In the genomic region with DNA sequence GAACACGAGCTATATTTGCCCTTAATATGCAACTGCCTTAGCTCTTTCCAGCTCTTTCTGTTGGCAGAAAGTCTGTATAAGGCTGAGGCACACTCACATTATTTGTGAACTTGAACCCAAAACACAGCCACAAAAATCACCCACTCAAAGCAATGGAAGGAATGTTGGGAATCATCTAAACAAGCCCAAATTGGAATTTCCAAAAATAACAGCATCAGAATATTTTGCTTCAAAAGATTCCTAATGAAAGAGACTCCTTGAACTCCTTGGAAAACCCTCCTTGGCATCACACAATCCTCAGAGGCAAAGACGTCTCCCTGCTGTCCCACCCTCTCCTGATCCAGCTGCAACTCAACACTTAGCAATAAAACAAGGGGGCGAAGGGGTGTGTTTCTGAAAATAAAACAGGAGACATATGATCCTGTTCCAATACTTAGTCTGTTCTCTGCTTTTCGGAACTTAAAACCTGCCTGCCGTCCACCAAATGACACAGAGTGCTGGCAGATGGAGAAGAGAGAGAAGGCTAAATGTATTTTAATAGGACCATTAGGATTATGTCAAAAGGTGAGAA, we compare ENCODE assay signal across 20 cellular contexts.
A peak's percentile ranks its signal among the peaks of the same experiment; 100 is the strongest.
DNase-seq lines count a peak whose midpoint lies in the region; ATAC-seq and TF ChIP-seq lines count a peak whose summit lies in the region.
"Had no signal": no experiment of that assay in that cellular context is flagged by ENCODE, and none has a peak within 500 bp of the region (broad histone marks: within the 10 kb centered on the region; RNA-seq: fewer than 3 reads in every experiment).

No MANE protein-coding gene starts in this region.

- H2AK5ac ChIP-seq in neuronal stem cell (ENCODE audit: low read depth, low read length): no peak overlapping the region

- H3K79me1 ChIP-seq in neuronal stem cell (ENCODE audit: low read depth, low read length): no peaks in the 10 kb centered on the region

- WGBS in GM23248 (ENCODE audit: low coverage in 1 of 2, low lambda C conversion rate in 2 of 2, missing lambda C conversion rate in 2 of 2), 2 experiments: 22 to 31% methylated on average over 5 of the region's 5 CpGs
- no CpG with 5 or more reads among the region's 5 CpGs for WGBS in neuronal stem cell (ENCODE audit: extremely low coverage in 2 of 2, insufficient read length in 2 of 2, insufficient replicate concordance in 1 of 2), 2 donors

- peaks cover 19% of the 10 kb centered on the region for H3K4me1 ChIP-seq in GM23248 (ENCODE audit: insufficient read depth)
- peaks cover 31 to 36% of the 10 kb centered on the region in 2 donors for H3K4me1 ChIP-seq in neuronal stem cell (ENCODE audit: control insufficient read depth in 2 of 2, insufficient read depth in 1 of 2, low read depth in 1 of 2, low read length in 2 of 2)

- H3K4ac ChIP-seq in neuronal stem cell (ENCODE audit: low read length): no peak overlapping the region

- no peaks in the 10 kb centered on the region for H3K9me2 ChIP-seq in GM23248 (ENCODE audit: insufficient read depth)
- H3K9me2 ChIP-seq: SK-N-SH had no signal

- no peaks in the 10 kb centered on the region for H3K27me3 ChIP-seq in GM23248 (replicated peaks; ENCODE audit: insufficient read depth)
- H3K27me3 ChIP-seq in neuronal stem cell (ENCODE audit: control insufficient read depth in 3 of 3, insufficient read depth in 3 of 3, low read depth in 1 of 3, low read length in 3 of 3): no peaks in the 10 kb centered on the region
- H3K27me3 ChIP-seq in brain microvascular endothelial cell (replicated peaks): no peaks in the 10 kb centered on the region
- H3K27me3 ChIP-seq: upper lobe of right lung had no signal

- H2BK5ac ChIP-seq in neuronal stem cell (ENCODE audit: low read length): no peak overlapping the region

- no peak for TF ChIP-seq CTCF in coronary artery (IDR thresholded peaks at IDR 0.05)
- TF ChIP-seq CTCF in brain microvascular endothelial cell (IDR thresholded peaks at IDR 0.05; ENCODE audit: low read depth, low read length, missing control alignments): no peak

- peak; percentile 12 for DNase-seq in GM23248
- DNase-seq in NCI-H2171 treated with DMSO at 0.1 percent for 48 hours (lab: John Stamatoyannopoulos, UW): peak; percentile 96
- DNase-seq in coronary artery (ENCODE audit: low spot score): no peak
- no peak for DNase-seq in neuronal stem cell (ENCODE audit: low spot score)
- DNase-seq in brain microvascular endothelial cell: no peak
- DNase-seq in stimulated activated CD4-positive, alpha-beta T cell treated with anti-CD3 and anti-CD28 coated beads, Interleukin-2, amount 100 ng/mL, for 24 hours: no peak
- DNase-seq in Right ventricle myocardium superior: no peak
- DNase-seq: activated B cell treated with CpG ODN at 0.5 μM for 24 hours; activated CD8-positive, alpha-beta T cell treated with anti-CD3 and anti-CD28 coated beads, Interleukin-2, amount 10 ng/mL, durations not matched to agents 7 days and 5 days; activated naive CD4-positive, alpha-beta T cell treated with anti-CD3 and anti-CD28 coated beads, Interleukin-2, amount 50 U/mL, for 16 hours; activated T-cell treated with anti-CD3 and anti-CD28 coated beads, Interleukin-2, amount 50 U/mL, for 1 hour; aorta; DND-41; erythroblast; Kasumi-1; left ventricle myocardium superior; NCI-H1048; SK-N-SH; upper lobe of right lung had no signal

- in situ Hi-C loops in GM23248 (cut with MboI) (no loop called here), brain microvascular endothelial cell (cut with HindIII; ENCODE audit: low pct_ligation_motif_present, low sequenced_read_pairs) (no loop called here)

- H3K4me3 ChIP-seq in GM23248: no peak overlapping the region
- peak overlapping the region; percentile 9 for H3K4me3 ChIP-seq in coronary artery
- peak overlapping the region in 1 of 2 donors; percentile 4 for H3K4me3 ChIP-seq in neuronal stem cell (ENCODE audit: low read length in 2 of 2)
- no peak overlapping the region for H3K4me3 ChIP-seq in brain microvascular endothelial cell (ENCODE audit: low read depth, low read length)
- H3K4me3 ChIP-seq: upper lobe of right lung had no signal

- H3K9ac ChIP-seq in GM23248 (no peak overlapping the region), neuronal stem cell (ENCODE audit: low read depth, low read length, poor library complexity) (no peak overlapping the region)
- H3K9ac ChIP-seq: SK-N-SH had no signal

- no peak overlapping the region for H2BK120ac ChIP-seq in neuronal stem cell (ENCODE audit: low read depth, low read length)

- no peaks in the 10 kb centered on the region for H4K20me1 ChIP-seq in GM23248 (ENCODE audit: insufficient read depth)

- no peak overlapping the region for H4K91ac ChIP-seq in neuronal stem cell (ENCODE audit: low read depth, low read length, poor library complexity)

- H2BK15ac ChIP-seq in neuronal stem cell (ENCODE audit: low read length): no peak overlapping the region

- no peak overlapping the region for H3K14ac ChIP-seq in neuronal stem cell (ENCODE audit: low read length)

- H2BK12ac ChIP-seq in neuronal stem cell (ENCODE audit: low read length): no peak overlapping the region

- H3K79me2 ChIP-seq in GM23248 (ENCODE audit: insufficient read depth): no peaks in the 10 kb centered on the region

- H4K8ac ChIP-seq in neuronal stem cell (ENCODE audit: low read depth, low read length): no peak overlapping the region

- H3K18ac ChIP-seq in neuronal stem cell (ENCODE audit: low read length): no peak overlapping the region

- no peak overlapping the region for H3K23ac ChIP-seq in neuronal stem cell (ENCODE audit: low read depth, low read length, poor library complexity)

- H3K9me3 ChIP-seq in GM23248 (ENCODE audit: low read depth): no peaks in the 10 kb centered on the region
- H3K9me3 ChIP-seq in neuronal stem cell (replicated peaks in 1 of 2; ENCODE audit: control insufficient read depth in 2 of 2, insufficient read depth in 1 of 2, low read depth in 1 of 2, low read length in 2 of 2): no peaks in the 10 kb centered on the region
- H3K9me3 ChIP-seq: SK-N-SH, upper lobe of right lung had no signal

- ATAC-seq in Right ventricle myocardium superior (ENCODE audit: poor library complexity) (no peak), HG03139 (IDR thresholded peaks at IDR 0.05; ENCODE audit: unreplicated experiment) (no peak)
- ATAC-seq: activated CD8-positive, alpha-beta T cell treated with anti-CD3 and anti-CD28 coated beads, Interleukin-2, amount 10 ng/mL, durations not matched to agents 7 days and 5 days; left ventricle myocardium superior; upper lobe of right lung had no signal

- H3K27ac ChIP-seq in GM23248 (no peak overlapping the region), coronary artery (no peak overlapping the region), neuronal stem cell (replicated peaks; ENCODE audit: low read length) (no peak overlapping the region), brain microvascular endothelial cell (no peak overlapping the region)
- H3K27ac ChIP-seq: upper lobe of right lung had no signal

- intact Hi-C loops in Right ventricle myocardium superior (cut with DNase I): no loop called here

- H3F3A ChIP-seq in GM23248 (ENCODE audit: insufficient read depth): peaks cover 11% of the 10 kb centered on the region; the same call in 1 of the 2 replicates

- H2AFZ ChIP-seq in GM23248: peak overlapping the region; percentile 10; the same call in 1 of the 2 replicates
- H2AFZ ChIP-seq in neuronal stem cell (ENCODE audit: low read length): peak overlapping the region; percentile 54

- H3K36me3 ChIP-seq in GM23248 (ENCODE audit: low read depth) (no peaks in the 10 kb centered on the region), neuronal stem cell (replicated peaks in 1 of 2; ENCODE audit: control insufficient read depth in 2 of 2, insufficient read depth in 2 of 2, low read length in 2 of 2) (no peaks in the 10 kb centered on the region), brain microvascular endothelial cell (replicated peaks) (no peaks in the 10 kb centered on the region)
- H3K36me3 ChIP-seq: upper lobe of right lung had no signal

- H3K4me2 ChIP-seq in GM23248 (ENCODE audit: unreplicated experiment) (no peak overlapping the region), neuronal stem cell (ENCODE audit: insufficient read depth, low read length, poor library complexity, severe bottlenecking) (no peak overlapping the region)
- H3K4me2 ChIP-seq: SK-N-SH had no signal

Comparison
In these comparisons a context has a peak if more than half of its experiments do, and no peak if none do; other contexts are left out.
1. DNase-seq: peak in GM23248 (single experiment) and NCI-H2171 treated with DMSO at 0.1 percent for 48 hours (single experiment); none in coronary artery (single experiment), neuronal stem cell (single experiment), brain microvascular endothelial cell (single experiment), stimulated activated CD4-positive, alpha-beta T cell treated with anti-CD3 and anti-CD28 coated beads, Interleukin-2, amount 100 ng/mL, for 24 hours (0 of 2) and Right ventricle myocardium superior (single experiment).